In genomic region chr2:158474526-158475011, GRCh38 we compare ENCODE assay signal across 5 cellular contexts. TPM values are rescaled to one million over a fixed set of nuclear protein-coding genes. Genes with fewer than 3 reads are reported as not detected.
"Had no signal": no experiment of that assay in that cellular context is flagged by ENCODE, and none has a peak within 500 bp of the region (broad histone marks: within the 10 kb centered on the region; RNA-seq: fewer than 3 reads in every experiment).

No MANE protein-coding gene starts in this region.

RNA-seq across cellular contexts. Expression of gene CCDC148, which starts 18.0 kb away (rescaled TPM):
- total RNA-seq: activated CD4-positive, alpha-beta memory T cell treated with anti-CD3 and anti-CD28 coated beads, Interleukin-2, amount 10 ng/mL, durations not matched to agents 7 days and 5 days; activated CD8-positive, alpha-beta memory T cell treated with anti-CD3 and anti-CD28 coated beads, Interleukin-2, amount 10 ng/mL, durations not matched to agents 7 days and 5 days; activated naive CD8-positive, alpha-beta T cell treated with anti-CD3 and anti-CD28 coated beads, Interleukin-2, amount 10 ng/mL, durations not matched to agents 7 days and 5 days; activated T-helper 2 cell treated with anti-CD3 and anti-CD28 coated beads, Interferon-gamma antibody, Interleukin-2, Interleukin-4, amounts not matched to agents 10 μg/mL and 5 μg/mL and 100 μg/mL, durations not matched to agents 14 hours and 24 hours and 36 hours; ascending aorta had no signal
